Comparison of ENCODE assay signal across 8 cellular contexts in the genomic region with DNA sequence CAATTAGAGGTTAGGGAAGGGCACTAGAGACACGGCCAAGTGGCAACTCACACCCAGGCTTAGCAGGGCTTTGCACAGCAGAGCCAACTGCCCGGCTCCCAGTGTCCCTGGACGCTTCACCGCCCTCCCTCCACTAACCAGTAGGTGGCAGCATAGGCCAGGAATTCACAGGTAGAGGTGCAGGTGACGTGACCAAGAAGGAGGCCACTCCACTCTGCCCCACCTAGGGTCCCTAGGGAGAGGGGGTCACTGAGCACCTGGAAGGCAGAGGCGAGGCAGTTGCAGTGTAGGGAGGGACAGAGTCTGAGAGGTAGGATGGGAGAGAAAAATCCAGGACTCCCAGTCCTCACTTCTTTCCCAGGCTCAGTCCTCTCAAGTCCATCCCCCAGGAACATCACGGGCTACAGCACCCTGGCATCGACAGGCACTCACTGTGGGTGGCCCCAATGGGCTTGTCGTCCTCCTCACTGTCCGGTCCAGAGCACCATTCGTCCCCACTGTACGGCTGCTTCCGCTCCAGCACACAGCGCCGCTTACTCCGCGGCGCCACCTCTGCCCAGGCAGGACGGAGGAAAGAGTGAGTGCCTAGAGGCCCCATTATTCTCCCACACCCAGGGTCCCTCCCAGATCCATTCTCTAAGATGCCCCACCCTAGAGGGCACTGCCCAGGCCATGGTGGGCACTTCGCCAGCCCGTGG. TPM values are rescaled to one million over a fixed set of nuclear protein-coding genes. Genes with fewer than 3 reads are reported as not detected.
DNase-seq lines count a peak whose midpoint lies in the region; TF ChIP-seq lines count a peak whose summit lies in the region.

No MANE protein-coding gene starts in this region.

- intact Hi-C loops in activated T-helper 1 cell treated with anti-CD3 and anti-CD28 coated beads, Interleukin-12 subunit alpha, Interleukin-12 subunit beta, Interleukin-2, Interleukin-4 antibody, amounts not matched to agents 30 ng/mL and 10 ng/mL and 1 ng/mL, durations not matched to agents 14 hours and 24 hours and 36 hours (cut with micrococcal nuclease) = loop anchor here (1.0 to 5.0 kb wide), 3 partner anchors 23 to 290 kb away; partner anchors contain the start of gene UPK2

- H3K27me3 ChIP-seq in HUES64 (ENCODE audit: insufficient read depth, low read length) = no peaks in the 10 kb centered on the region
- H3K27me3 ChIP-seq in Peyer's patch = no peaks in the 10 kb centered on the region
- H3K27me3 ChIP-seq in neuronal stem cell (ENCODE audit: control insufficient read depth in 3 of 3, insufficient read depth in 3 of 3, low read depth in 1 of 3, low read length in 3 of 3) = no peaks in the 10 kb centered on the region

- H3K79me1 ChIP-seq in neuronal stem cell (ENCODE audit: low read depth, low read length) = peaks cover 3% of the 10 kb centered on the region

- H3K23ac ChIP-seq in neuronal stem cell (ENCODE audit: low read depth, low read length, poor library complexity) = peak overlapping the region; percentile 40

- no peak overlapping the region for H4K91ac ChIP-seq in neuronal stem cell (ENCODE audit: low read depth, low read length, poor library complexity)

- no peak overlapping the region for H3K4me2 ChIP-seq in neuronal stem cell (ENCODE audit: insufficient read depth, low read length, poor library complexity, severe bottlenecking)

- H2BK5ac ChIP-seq in neuronal stem cell (ENCODE audit: low read length) = no peak overlapping the region

- WGBS in HUES64 = 25% methylated on average over 19 of the region's 21 CpGs
- no CpG with 5 or more reads among the region's 21 CpGs for WGBS in neuronal stem cell (ENCODE audit: extremely low coverage in 2 of 2, insufficient read length in 2 of 2, insufficient replicate concordance in 1 of 2), 2 donors

- H2AFZ ChIP-seq in neuronal stem cell (ENCODE audit: low read length) = no peak overlapping the region

- H3K27me3 Mint-ChIP-seq in activated T-helper 1 cell treated with anti-CD3 and anti-CD28 coated beads, Interleukin-12 subunit alpha, Interleukin-12 subunit beta, Interleukin-2, Interleukin-4 antibody, amounts not matched to agents 30 ng/mL and 10 ng/mL and 1 ng/mL, durations not matched to agents 14 hours and 24 hours and 36 hours (ENCODE audit: insufficient read depth) = no peaks in the 10 kb centered on the region

- no peak for TF ChIP-seq POLR2A in Peyer's patch (IDR thresholded peaks at IDR 0.05)

- H4K8ac ChIP-seq in neuronal stem cell (ENCODE audit: low read depth, low read length) = no peak overlapping the region

- H2AK5ac ChIP-seq in neuronal stem cell (ENCODE audit: low read depth, low read length) = peak overlapping the region; percentile 95

- no peak overlapping the region for H2BK15ac ChIP-seq in neuronal stem cell (ENCODE audit: low read length)

- H3K36me3 ChIP-seq in HUES64 (ENCODE audit: insufficient read depth, low read length) = peaks cover 48% of the 10 kb centered on the region
- H3K36me3 ChIP-seq in Peyer's patch = peaks cover 0 to 58% (median 0%) of the 10 kb centered on the region in 3 donors
- H3K36me3 ChIP-seq in neuronal stem cell (replicated peaks in 1 of 2; ENCODE audit: control insufficient read depth in 2 of 2, insufficient read depth in 2 of 2, low read length in 2 of 2) = peaks cover 20 to 35% of the 10 kb centered on the region in 2 donors

- peak overlapping the region; percentile 92 for H3K18ac ChIP-seq in neuronal stem cell (ENCODE audit: low read length)

- no peak overlapping the region for H2BK120ac ChIP-seq in neuronal stem cell (ENCODE audit: low read depth, low read length)

- peak overlapping the region; percentile 40 for H3K27ac Mint-ChIP-seq in activated T-helper 1 cell treated with anti-CD3 and anti-CD28 coated beads, Interleukin-12 subunit alpha, Interleukin-12 subunit beta, Interleukin-2, Interleukin-4 antibody, amounts not matched to agents 30 ng/mL and 10 ng/mL and 1 ng/mL, durations not matched to agents 14 hours and 24 hours and 36 hours

- H3K14ac ChIP-seq in neuronal stem cell (ENCODE audit: low read length) = no peak overlapping the region

- H3K4me1 Mint-ChIP-seq in activated T-helper 1 cell treated with anti-CD3 and anti-CD28 coated beads, Interleukin-12 subunit alpha, Interleukin-12 subunit beta, Interleukin-2, Interleukin-4 antibody, amounts not matched to agents 30 ng/mL and 10 ng/mL and 1 ng/mL, durations not matched to agents 14 hours and 24 hours and 36 hours (ENCODE audit: low read depth) = peaks cover 17% of the 10 kb centered on the region

- H3K9me3 Mint-ChIP-seq in activated T-helper 1 cell treated with anti-CD3 and anti-CD28 coated beads, Interleukin-12 subunit alpha, Interleukin-12 subunit beta, Interleukin-2, Interleukin-4 antibody, amounts not matched to agents 30 ng/mL and 10 ng/mL and 1 ng/mL, durations not matched to agents 14 hours and 24 hours and 36 hours = no peaks in the 10 kb centered on the region

- H3K4me1 ChIP-seq in HUES64 (ENCODE audit: insufficient read depth, low read length) (peaks cover 32% of the 10 kb centered on the region), Peyer's patch (peaks cover 4 to 48% (median 19%) of the 10 kb centered on the region in 4 donors), neuronal stem cell (ENCODE audit: control insufficient read depth in 2 of 2, insufficient read depth in 1 of 2, low read depth in 1 of 2, low read length in 2 of 2) (peaks cover 34 to 40% of the 10 kb centered on the region in 2 donors)

- H3K9ac ChIP-seq in HUES64 (ENCODE audit: low read depth, low read length) = no peak overlapping the region
- peak overlapping the region; percentile 64 for H3K9ac ChIP-seq in neuronal stem cell (ENCODE audit: low read depth, low read length, poor library complexity)

- TF ChIP-seq CTCF in 22Rv1 (IDR thresholded peaks at IDR 0.05) (peak; percentile 80), GM13976 (IDR thresholded peaks at IDR 0.05; ENCODE audit: borderline replicate concordance, control extremely low read depth, extremely low read depth, insufficient read depth, missing control alignments) (peak; percentile 92), Peyer's patch (IDR thresholded peaks at IDR 0.05) (peak; percentile 85 to 99 (median 96)), fibroblast of the aortic adventitia (IDR thresholded peaks at IDR 0.05; ENCODE audit: insufficient read depth, low read length) (peak; percentile 91)

- H3K27ac ChIP-seq in 22Rv1 (peak overlapping the region; percentile 98), HUES64 (ENCODE audit: low read depth, low read length) (peak overlapping the region; percentile 15; the same call in 1 of the 2 replicates), Peyer's patch (peak overlapping the region in 3 of 4 donors; percentile 53 to 99 (median 94)), neuronal stem cell (replicated peaks; ENCODE audit: low read length) (no peak overlapping the region), substantia nigra (ENCODE audit: low read depth, low read length, poor library complexity, severe bottlenecking) (peak overlapping the region; percentile 29)

- H3K4me3 ChIP-seq in HUES64 (ENCODE audit: low read length) (peak overlapping the region; percentile 17), Peyer's patch (no peak overlapping the region), fibroblast of the aortic adventitia (ENCODE audit: low read depth, low read length) (no peak overlapping the region), neuronal stem cell (ENCODE audit: low read length in 2 of 2) (no peak overlapping the region)

- DNase-seq in GM13976 (ENCODE audit: low spot score) (peak; percentile 89), Peyer's patch (peak; percentile 84 to 95 (median 91)), fibroblast of the aortic adventitia (ENCODE audit: low read depth) (peak; percentile 76), neuronal stem cell (ENCODE audit: low spot score) (no peak), substantia nigra (lab: John Stamatoyannopoulos, UW) (peak in 46 of 49 donors; percentile 43 to 94 (median 78))
- DNase-seq in activated T-helper 1 cell treated with anti-CD3 and anti-CD28 coated beads, Interleukin-12 subunit alpha, Interleukin-12 subunit beta, Interleukin-2, Interleukin-4 antibody, amounts not matched to agents 30 ng/mL and 10 ng/mL and 1 ng/mL, durations not matched to agents 14 hours and 24 hours and 36 hours (ENCODE audit: low spot score) = peak; percentile 80

- H3K9me3 ChIP-seq in HUES64 (ENCODE audit: insufficient read depth, low read depth, low read length) = no peaks in the 10 kb centered on the region
- no peaks in the 10 kb centered on the region for H3K9me3 ChIP-seq in Peyer's patch
- H3K9me3 ChIP-seq in neuronal stem cell (replicated peaks in 1 of 2; ENCODE audit: control insufficient read depth in 2 of 2, insufficient read depth in 1 of 2, low read depth in 1 of 2, low read length in 2 of 2) = no peaks in the 10 kb centered on the region

- H2BK12ac ChIP-seq in neuronal stem cell (ENCODE audit: low read length) = no peak overlapping the region

- H3K36me3 Mint-ChIP-seq in activated T-helper 1 cell treated with anti-CD3 and anti-CD28 coated beads, Interleukin-12 subunit alpha, Interleukin-12 subunit beta, Interleukin-2, Interleukin-4 antibody, amounts not matched to agents 30 ng/mL and 10 ng/mL and 1 ng/mL, durations not matched to agents 14 hours and 24 hours and 36 hours (ENCODE audit: low read depth) = peaks cover 15% of the 10 kb centered on the region

- no peak overlapping the region for H3K4ac ChIP-seq in neuronal stem cell (ENCODE audit: low read length)

- H3K4me3 Mint-ChIP-seq in activated T-helper 1 cell treated with anti-CD3 and anti-CD28 coated beads, Interleukin-12 subunit alpha, Interleukin-12 subunit beta, Interleukin-2, Interleukin-4 antibody, amounts not matched to agents 30 ng/mL and 10 ng/mL and 1 ng/mL, durations not matched to agents 14 hours and 24 hours and 36 hours = no peak overlapping the region

- in situ Hi-C loops in GM13976 (cut with MboI; ENCODE audit: low sequenced_read_pairs, unreplicated experiment) = loop anchor here (5.0 kb wide), 1 partner anchor 35 kb away; no protein-coding TSS in a partner anchor

RNA-seq across cellular contexts. Expression of gene BCL9L, which starts 18.5 kb away (rescaled TPM):
- polyA plus RNA-seq in HUES64 (2013, experiment 1 of 2) = 21.5 TPM
- polyA plus RNA-seq in HUES64 (2013, experiment 2 of 2) = 21.7 TPM
- total RNA-seq in Peyer's patch (10 to 100 TPM; 26.4 to 51.3 (median 34.1) TPM), fibroblast of the aortic adventitia (ENCODE audit: low replicate concordance) (17.7 and 19.5 TPM in 2 replicates)
- total RNA-seq in activated T-helper 1 cell treated with anti-CD3 and anti-CD28 coated beads, Interleukin-12 subunit alpha, Interleukin-12 subunit beta, Interleukin-2, Interleukin-4 antibody, amounts not matched to agents 30 ng/mL and 10 ng/mL and 1 ng/mL, durations not matched to agents 14 hours and 24 hours and 36 hours = 27.3 and 32.4 TPM in 2 replicates
- polyA plus RNA-seq in neuronal stem cell (2013, experiment 1 of 2) = 32.8 TPM
- polyA plus RNA-seq in neuronal stem cell (2013, experiment 2 of 2) = 34.6 TPM

RNA-seq across cellular contexts. Expression of gene CXCR5, which starts 23.5 kb away (rescaled TPM):
- polyA plus RNA-seq in HUES64 (2013, experiment 1 of 2) = not detected
- not detected for polyA plus RNA-seq in HUES64 (2013, experiment 2 of 2)
- 1 to 10 TPM in 2 of 4 donors, under 1 TPM in 1, not detected in 1; 0.66 to 7.4 (median 1.1) TPM for total RNA-seq in Peyer's patch
- 5.1 and 5.5 TPM in 2 replicates for total RNA-seq in activated T-helper 1 cell treated with anti-CD3 and anti-CD28 coated beads, Interleukin-12 subunit alpha, Interleukin-12 subunit beta, Interleukin-2, Interleukin-4 antibody, amounts not matched to agents 30 ng/mL and 10 ng/mL and 1 ng/mL, durations not matched to agents 14 hours and 24 hours and 36 hours
- total RNA-seq in fibroblast of the aortic adventitia (ENCODE audit: low replicate concordance) = not detected in 2 replicates
- not detected for polyA plus RNA-seq in neuronal stem cell (2013, experiment 1 of 2)
- polyA plus RNA-seq in neuronal stem cell (2013, experiment 2 of 2) = not detected

RNA-seq across cellular contexts. Expression of gene UPK2, which starts 48.9 kb away (rescaled TPM):
- polyA plus RNA-seq in HUES64 (2013, experiment 1 of 2) = not detected
- polyA plus RNA-seq in HUES64 (2013, experiment 2 of 2) = not detected
- total RNA-seq in Peyer's patch (not detected), fibroblast of the aortic adventitia (ENCODE audit: low replicate concordance) (not detected in 2 replicates)
- total RNA-seq in activated T-helper 1 cell treated with anti-CD3 and anti-CD28 coated beads, Interleukin-12 subunit alpha, Interleukin-12 subunit beta, Interleukin-2, Interleukin-4 antibody, amounts not matched to agents 30 ng/mL and 10 ng/mL and 1 ng/mL, durations not matched to agents 14 hours and 24 hours and 36 hours = not detected in 2 replicates
- polyA plus RNA-seq in neuronal stem cell (2013, experiment 1 of 2) = 0.50 TPM
- polyA plus RNA-seq in neuronal stem cell (2013, experiment 2 of 2) = 0.47 TPM
